25 cellular contexts compared by ENCODE assay signal in the genomic region with DNA sequence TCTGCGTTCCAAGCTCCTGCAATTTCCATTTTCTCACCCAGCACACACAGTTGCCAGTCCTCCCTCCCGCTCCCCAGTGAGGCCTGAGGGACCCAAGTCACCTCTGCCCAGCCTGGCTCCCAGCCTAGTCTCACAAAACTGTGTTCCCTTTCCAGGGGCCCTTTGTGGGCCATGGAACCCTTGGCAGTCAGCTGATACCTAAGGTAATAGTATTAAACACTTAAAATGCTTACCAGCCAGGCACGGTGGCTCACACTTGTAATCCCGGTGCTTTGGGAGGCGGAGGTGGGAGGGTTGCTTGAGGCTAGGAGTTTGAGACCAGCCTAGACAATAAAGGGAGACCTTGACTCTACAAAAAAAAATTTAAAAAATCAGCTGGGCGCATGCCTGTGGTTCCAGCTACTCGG. TPM values are rescaled to one million over a fixed set of nuclear protein-coding genes. Genes with fewer than 3 reads are reported as not detected.
DNase-seq lines count a peak whose midpoint lies in the region; ATAC-seq, FAIRE-seq and TF ChIP-seq lines count a peak whose summit lies in the region.
"Had no signal": no experiment of that assay in that cellular context is flagged by ENCODE, and none has a peak within 500 bp of the region (broad histone marks: within the 10 kb centered on the region; RNA-seq: fewer than 3 reads in every experiment).

No MANE protein-coding gene starts in this region.

- POLR2A ChIA-PET in RWPE1 (lab: Yijun Ruan, JAX; ENCODE audit: low non-redundant PET) = no interaction called here

- ATAC-seq in left lung = no peak
- ATAC-seq in GM18498 (IDR thresholded peaks at IDR 0.05; ENCODE audit: unreplicated experiment) = no peak
- ATAC-seq: heart right ventricle; mucosa of descending colon; Right ventricle myocardium inferior; stimulated activated naive CD8-positive, alpha-beta T cell treated with anti-CD3 and anti-CD28 coated beads, Interleukin-15, amount 100 ng/mL, for 72 hours had no signal

- H3K4me3 ChIP-seq in left lung (no peak overlapping the region), spleen (no peak overlapping the region), small intestine (ENCODE audit: low read depth in 1 of 2, low read length in 2 of 2) (no peak overlapping the region), thyroid gland (replicated peaks in 1 of 3) (no peak overlapping the region)
- H3K4me3 ChIP-seq: mucosa of descending colon had no signal

- no peak for TF ChIP-seq CTCF in RWPE1 (conservative IDR thresholded peaks at IDR 0.05; ENCODE audit: low read depth)
- TF ChIP-seq CTCF in left lung (IDR thresholded peaks at IDR 0.05) = no peak
- TF ChIP-seq CTCF in spleen (IDR thresholded peaks at IDR 0.05 in 8 of 11, conservative IDR thresholded peaks at IDR 0.05 in 3 of 11) = no peak
- TF ChIP-seq CTCF in thyroid gland (IDR thresholded peaks at IDR 0.05) = no peak

- 83 to 94% (median 90%) methylated on average over 7 of the region's 7 CpGs for WGBS in spleen, 5 donors
- WGBS in small intestine, 3 donors = 86 to 88% (median 87%) methylated on average over 7 of the region's 7 CpGs
- 89 to 93% methylated on average over 7 of the region's 7 CpGs for WGBS in thyroid gland, 2 donors

- peaks cover 1 to 44% of the 10 kb centered on the region in 2 donors for H3K4me1 ChIP-seq in left lung
- H3K4me1 ChIP-seq in spleen = peaks cover 15 to 81% (median 53%) of the 10 kb centered on the region in 6 donors
- H3K4me1 ChIP-seq in small intestine (ENCODE audit: control insufficient read depth in 2 of 2, insufficient read depth in 1 of 2, low read depth in 1 of 2, low read length in 1 of 2) = no peaks in the 10 kb centered on the region
- H3K4me1 ChIP-seq in thyroid gland = peaks cover 5 to 29% of the 10 kb centered on the region in 2 donors

- no peak overlapping the region for H3K4me3 Mint-ChIP-seq in activated naive CD4-positive, alpha-beta T cell treated with anti-CD3 and anti-CD28 coated beads, Interleukin-2, amount 10 ng/mL, durations not matched to agents 7 days and 5 days
- H3K4me3 Mint-ChIP-seq: activated naive CD8-positive, alpha-beta T cell treated with anti-CD3 and anti-CD28 coated beads, Interleukin-2, amount 10 ng/mL, durations not matched to agents 7 days and 5 days had no signal

- H3K27ac ChIP-seq in RWPE1 (peak overlapping the region; percentile 20), left lung (no peak overlapping the region), spleen (no peak overlapping the region), small intestine (ENCODE audit: low read depth in 1 of 2, low read length in 1 of 2) (no peak overlapping the region), thyroid gland (no peak overlapping the region)
- H3K27ac ChIP-seq: epithelial cell of prostate had no signal

- no peaks in the 10 kb centered on the region for H3K36me3 ChIP-seq in left lung
- peaks cover 0 to 28% (median 0%) of the 10 kb centered on the region in 6 donors for H3K36me3 ChIP-seq in spleen
- H3K36me3 ChIP-seq in small intestine (ENCODE audit: control insufficient read depth in 2 of 2, insufficient read depth in 2 of 2, low read length in 2 of 2) = no peaks in the 10 kb centered on the region
- H3K36me3 ChIP-seq in thyroid gland = no peaks in the 10 kb centered on the region

- intact Hi-C loops in left lung (cut with DNase I) = loop anchor here in 1 of 2 donors (10.0 kb wide), 1 partner anchor 197 kb away; no protein-coding TSS in a partner anchor
- intact Hi-C loops in spleen (cut with DNase I; ENCODE audit: low total_unique reads) = loop anchor here (5.0 kb wide), 1 partner anchor 229 kb away; no protein-coding TSS in a partner anchor
- intact Hi-C loops in thyroid gland (cut with DNase I) = loop anchor here (10.0 kb wide), 3 partner anchors 207 to 1827 kb away; no protein-coding TSS in a partner anchor

- CTCF ChIA-PET in activated naive CD4-positive, alpha-beta T cell treated with anti-CD3 and anti-CD28 coated beads, Interleukin-2, amount 10 ng/mL, durations not matched to agents 7 days and 5 days (lab: Charles Lee) = interaction anchor here (0.6 to 3.0 kb wide), 8 partner anchors 10 to 231 kb away, joined by 3 to 17 read pairs (median 4); no protein-coding TSS in a partner anchor
- CTCF ChIA-PET in RWPE1 (lab: Yijun Ruan, JAX) = interaction anchor here (0.6 to 1.1 kb wide), 5 partner anchors 32 to 739 kb away, joined by 3 to 4 read pairs (median 3); no protein-coding TSS in a partner anchor

- TF ChIP-seq POLR2A in spleen (IDR thresholded peaks at IDR 0.05) = no peak
- TF ChIP-seq POLR2A in thyroid gland (IDR thresholded peaks at IDR 0.05) = no peak

- H3K9me3 Mint-ChIP-seq in activated naive CD4-positive, alpha-beta T cell treated with anti-CD3 and anti-CD28 coated beads, Interleukin-2, amount 10 ng/mL, durations not matched to agents 7 days and 5 days = no peaks in the 10 kb centered on the region
- H3K9me3 Mint-ChIP-seq: activated naive CD8-positive, alpha-beta T cell treated with anti-CD3 and anti-CD28 coated beads, Interleukin-2, amount 10 ng/mL, durations not matched to agents 7 days and 5 days; activated T-helper 1 cell treated with anti-CD3 and anti-CD28 coated beads, Interleukin-12 subunit alpha, Interleukin-12 subunit beta, Interleukin-2, Interleukin-4 antibody, amounts not matched to agents 30 ng/mL and 10 ng/mL and 1 ng/mL, durations not matched to agents 14 hours and 24 hours and 36 hours; stimulated activated naive CD8-positive, alpha-beta T cell treated with anti-CD3 and anti-CD28 coated beads, Interleukin-15, amount 100 ng/mL, for 72 hours; type B pancreatic cell had no signal

- FAIRE-seq in small intestine (lab: Jason Lieb, UNC) = no peak
- FAIRE-seq: A204.1, H54 had no signal

- DNase-seq in activated naive CD4-positive, alpha-beta T cell treated with anti-CD3 and anti-CD28 coated beads, Interleukin-2, amount 10 ng/mL, durations not matched to agents 7 days and 5 days = peak; percentile 4
- no peak for DNase-seq in activated naive CD4-positive, alpha-beta T cell (lab: John Stamatoyannopoulos, UW)
- DNase-seq in RWPE1 (ENCODE audit: low spot score) (no peak), left lung (peak; percentile 29 to 31), spleen (peak; percentile 69), small intestine (no peak), thyroid gland (no peak)
- DNase-seq: BE2C; heart right ventricle; KBM-7; NCI-H146; NCI-H2171 treated with DMSO at 0.1 percent for 48 hours; NCI-H524 treated with DMSO at 0.1 percent for 48 hours; stimulated activated CD4-positive, alpha-beta T cell treated with anti-CD3 and anti-CD28 coated beads, Interleukin-12 subunit alpha, Interleukin-12 subunit beta, amount 100 ng/mL, for 4 hours; stimulated activated CD4-positive, alpha-beta T cell treated with anti-CD3 and anti-CD28 coated beads, Interleukin-4, amount 100 ng/mL, for 4 hours; stimulated activated naive CD8-positive, alpha-beta T cell treated with anti-CD3 and anti-CD28 coated beads, Interleukin-15, amount 100 ng/mL, for 72 hours had no signal

- no peak overlapping the region for H3K27ac Mint-ChIP-seq in activated naive CD4-positive, alpha-beta T cell treated with anti-CD3 and anti-CD28 coated beads, Interleukin-2, amount 10 ng/mL, durations not matched to agents 7 days and 5 days

- peaks cover 31% of the 10 kb centered on the region for H3K4me1 Mint-ChIP-seq in activated naive CD4-positive, alpha-beta T cell treated with anti-CD3 and anti-CD28 coated beads, Interleukin-2, amount 10 ng/mL, durations not matched to agents 7 days and 5 days

- no peaks in the 10 kb centered on the region for H3K27me3 Mint-ChIP-seq in activated naive CD4-positive, alpha-beta T cell treated with anti-CD3 and anti-CD28 coated beads, Interleukin-2, amount 10 ng/mL, durations not matched to agents 7 days and 5 days
- H3K27me3 Mint-ChIP-seq: activated naive CD8-positive, alpha-beta T cell treated with anti-CD3 and anti-CD28 coated beads, Interleukin-2, amount 10 ng/mL, durations not matched to agents 7 days and 5 days; stimulated activated naive CD8-positive, alpha-beta T cell treated with anti-CD3 and anti-CD28 coated beads, Interleukin-15, amount 100 ng/mL, for 72 hours; type B pancreatic cell had no signal

- no peaks in the 10 kb centered on the region for H3K9me3 ChIP-seq in left lung
- no peaks in the 10 kb centered on the region for H3K9me3 ChIP-seq in spleen
- H3K9me3 ChIP-seq in small intestine (ENCODE audit: control insufficient read depth, low read depth) = no peaks in the 10 kb centered on the region
- no peaks in the 10 kb centered on the region for H3K9me3 ChIP-seq in thyroid gland
- H3K9me3 ChIP-seq: mucosa of descending colon had no signal

- peaks cover 19% of the 10 kb centered on the region for H3K36me3 Mint-ChIP-seq in activated naive CD4-positive, alpha-beta T cell treated with anti-CD3 and anti-CD28 coated beads, Interleukin-2, amount 10 ng/mL, durations not matched to agents 7 days and 5 days
- H3K36me3 Mint-ChIP-seq: type B pancreatic cell had no signal

- H3K27me3 ChIP-seq in left lung (no peaks in the 10 kb centered on the region), spleen (replicated peaks in 1 of 7) (no peaks in the 10 kb centered on the region), small intestine (ENCODE audit: control insufficient read depth in 2 of 2, insufficient read depth in 2 of 2, low read length in 2 of 2) (no peaks in the 10 kb centered on the region), thyroid gland (no peaks in the 10 kb centered on the region)
- H3K27me3 ChIP-seq: BE2C, heart right ventricle had no signal

RNA-seq across cellular contexts. Expression of gene RBM38, which starts 3.2 kb away (rescaled TPM):
- 10 to 100 TPM; 17.6 to 20.0 TPM for total RNA-seq in left lung
- 100 to 1,000 TPM in 1 of 7 donors, 10 to 100 TPM in 6; 49.2 to 120 (median 61.6) TPM for total RNA-seq in spleen
- 10 to 100 TPM; 48.6 to 87.8 (median 81.2) TPM for polyA plus RNA-seq in spleen
- polyA plus RNA-seq in small intestine = 10 to 100 TPM; 13.2 to 17.5 (median 16.8) TPM
- total RNA-seq in thyroid gland = 10 to 100 TPM; 11.0 to 16.0 (median 12.0) TPM

RNA-seq across cellular contexts. Expression of gene RAE1, which starts 36.9 kb away (rescaled TPM):
- 10 to 100 TPM; 16.4 to 18.1 TPM for total RNA-seq in left lung
- 10 to 100 TPM; 22.0 to 41.3 (median 24.2) TPM for total RNA-seq in spleen
- polyA plus RNA-seq in spleen = 10 to 100 TPM; 16.2 to 20.2 (median 16.7) TPM
- 10 to 100 TPM; 15.7 to 19.7 (median 17.4) TPM for polyA plus RNA-seq in small intestine
- 10 to 100 TPM; 17.5 to 26.4 (median 22.3) TPM for total RNA-seq in thyroid gland

RNA-seq across cellular contexts. Expression of gene SPO11, which starts 58.3 kb away (rescaled TPM):
- total RNA-seq in left lung = not detected
- not detected for total RNA-seq in spleen
- polyA plus RNA-seq in spleen = not detected
- not detected for polyA plus RNA-seq in small intestine
- total RNA-seq in thyroid gland = not detected
- total RNA-seq: activated naive CD8-positive, alpha-beta T cell treated with anti-CD3 and anti-CD28 coated beads, Interleukin-2, amount 10 ng/mL, durations not matched to agents 7 days and 5 days; activated T-helper 1 cell treated with anti-CD3 and anti-CD28 coated beads, Interleukin-12 subunit alpha, Interleukin-12 subunit beta, Interleukin-2, Interleukin-4 antibody, amounts not matched to agents 30 ng/mL and 10 ng/mL and 1 ng/mL, durations not matched to agents 14 hours and 24 hours and 36 hours; heart right ventricle; mucosa of descending colon; Right ventricle myocardium inferior had no signal
- polyA plus RNA-seq: heart right ventricle had no signal

Comparison
In these comparisons a context has a peak if more than half of its experiments do, and no peak if none do; other contexts are left out.
1. DNase-seq: peak in activated naive CD4-positive, alpha-beta T cell treated with anti-CD3 and anti-CD28 coated beads, Interleukin-2, amount 10 ng/mL, durations not matched to agents 7 days and 5 days (single experiment), left lung (2 of 2) and spleen (single experiment); none in activated naive CD4-positive, alpha-beta T cell (0 of 4), RWPE1 (single experiment), small intestine (single experiment) and thyroid gland (0 of 2).